Comparison of ENCODE assay signal across 21 cellular contexts in genomic region chr3:55686720-55687254, GRCh38.
A peak's percentile ranks its signal among the peaks of the same experiment; 100 is the strongest.
DNase-seq lines count a peak whose midpoint lies in the region; ATAC-seq, FAIRE-seq and TF ChIP-seq lines count a peak whose summit lies in the region.
"Had no signal": no experiment of that assay in that cellular context is flagged by ENCODE, and none has a peak within 500 bp of the region (broad histone marks: within the 10 kb centered on the region; RNA-seq: fewer than 3 reads in every experiment).

No MANE protein-coding gene starts in this region.

- no peaks in the 10 kb centered on the region for H3K9me2 ChIP-seq in GM23248 (ENCODE audit: insufficient read depth)

- POLR2A ChIA-PET in activated CD4-positive, alpha-beta memory T cell treated with anti-CD3 and anti-CD28 coated beads for 36 hours (lab: Charles Lee), result no interaction called here

- H3K4me3 Mint-ChIP-seq in activated CD4-positive, alpha-beta memory T cell treated with anti-CD3 and anti-CD28 coated beads for 36 hours, result no peak overlapping the region

- H3K27me3 Mint-ChIP-seq in activated CD4-positive, alpha-beta memory T cell treated with anti-CD3 and anti-CD28 coated beads for 36 hours, result peaks cover 2% of the 10 kb centered on the region

- peaks cover 18% of the 10 kb centered on the region for H3K4me1 ChIP-seq in GM23248 (ENCODE audit: insufficient read depth)
- H3K4me1 ChIP-seq: BE2C, foreskin keratinocyte, spleen had no signal

- H2AFZ ChIP-seq in GM23248, result no peak overlapping the region

- WGBS in GM23248 (ENCODE audit: low coverage in 1 of 2, low lambda C conversion rate in 2 of 2, missing lambda C conversion rate in 2 of 2), 2 experiments, result 10 to 11% methylated on average over 7 of the region's 7 CpGs

- intact Hi-C loops in sciatic nerve (cut with DNase I), result no loop called here
- intact Hi-C loops in activated CD4-positive, alpha-beta memory T cell treated with anti-CD3 and anti-CD28 coated beads for 36 hours (cut with micrococcal nuclease), result no loop called here

- H4K20me1 ChIP-seq in GM23248 (ENCODE audit: insufficient read depth), result no peaks in the 10 kb centered on the region

- ATAC-seq in sciatic nerve (peak; percentile 85), HG03520 (IDR thresholded peaks at IDR 0.05; ENCODE audit: unreplicated experiment) (no peak)
- ATAC-seq: activated CD4-positive, CD25-positive, alpha-beta regulatory T cell treated with anti-CD3 and anti-CD28 coated beads, Interleukin-2, amount 50 U/mL, for 24 hours; foreskin keratinocyte; left ventricle myocardium superior had no signal

- H3K79me2 ChIP-seq in GM23248 (ENCODE audit: insufficient read depth), result no peaks in the 10 kb centered on the region

- no peak for FAIRE-seq in RCC 7860 (lab: Jason Lieb, UNC)
- FAIRE-seq: colon had no signal

- peak overlapping the region; percentile 58 for H3K4me2 ChIP-seq in GM23248 (ENCODE audit: unreplicated experiment)

- H3K9me3 Mint-ChIP-seq in activated CD4-positive, alpha-beta memory T cell treated with anti-CD3 and anti-CD28 coated beads for 36 hours, result no peaks in the 10 kb centered on the region

- H3K9ac ChIP-seq in GM23248, result no peak overlapping the region

- peaks cover 7% of the 10 kb centered on the region for H3F3A ChIP-seq in GM23248 (ENCODE audit: insufficient read depth)

- in situ Hi-C loops in GM23248 (cut with MboI), result no loop called here

- DNase-seq in GM23248 (peak; percentile 86), RCC 7860 (ENCODE audit: low spot score) (peak; percentile 3), epithelial cell of esophagus (ENCODE audit: low read depth) (peak; percentile 4), sciatic nerve (ENCODE audit: low spot score) (no peak), NCI-H69 (lab: John Stamatoyannopoulos, UW) (no peak)
- DNase-seq in activated naive CD4-positive, alpha-beta T cell treated with Interleukin-2 at 50 U/mL for 16 hours, result no peak
- DNase-seq in activated CD4-positive, alpha-beta memory T cell treated with anti-CD3 and anti-CD28 coated beads for 36 hours, result no peak
- DNase-seq: BE2C, Calu3, foreskin keratinocyte, GOT3, KG1, left ventricle myocardium superior, naive B cell, NCI-H1105, Right ventricle myocardium superior, spleen had no signal

- TF ChIP-seq CTCF in epithelial cell of esophagus (IDR thresholded peaks at IDR 0.05; ENCODE audit: insufficient read depth, low read depth, low read length, missing control alignments), result no peak

- H3K4me1 Mint-ChIP-seq in activated CD4-positive, alpha-beta memory T cell treated with anti-CD3 and anti-CD28 coated beads for 36 hours (ENCODE audit: low read depth), result no peaks in the 10 kb centered on the region
- H3K4me1 Mint-ChIP-seq: naive B cell had no signal

- H3K27ac Mint-ChIP-seq in activated CD4-positive, alpha-beta memory T cell treated with anti-CD3 and anti-CD28 coated beads for 36 hours, result no peak overlapping the region
- H3K27ac Mint-ChIP-seq: naive B cell had no signal

- H3K9me3 ChIP-seq in GM23248 (ENCODE audit: low read depth), result no peaks in the 10 kb centered on the region
- H3K9me3 ChIP-seq: BE2C, spleen, thoracic aorta had no signal

- no peak overlapping the region for H3K27ac ChIP-seq in GM23248
- H3K27ac ChIP-seq: foreskin keratinocyte, spleen, thoracic aorta had no signal

- H3K4me3 ChIP-seq in GM23248, result peak overlapping the region; percentile 18; the same call in 1 of the 2 replicates
- H3K4me3 ChIP-seq in epithelial cell of esophagus (ENCODE audit: low read length), result no peak overlapping the region
- H3K4me3 ChIP-seq: spleen, thoracic aorta had no signal

- H3K27me3 ChIP-seq in GM23248 (replicated peaks; ENCODE audit: insufficient read depth), result peaks cover 37% of the 10 kb centered on the region; the same call in 1 of the 2 replicates
- H3K27me3 ChIP-seq: BE2C, foreskin keratinocyte, spleen had no signal

- no peaks in the 10 kb centered on the region for H3K36me3 Mint-ChIP-seq in activated CD4-positive, alpha-beta memory T cell treated with anti-CD3 and anti-CD28 coated beads for 36 hours
- H3K36me3 Mint-ChIP-seq: naive B cell had no signal

- H3K36me3 ChIP-seq in GM23248 (ENCODE audit: low read depth), result no peaks in the 10 kb centered on the region
- H3K36me3 ChIP-seq: BE2C, spleen, thoracic aorta had no signal

- CTCF ChIA-PET in activated CD4-positive, alpha-beta memory T cell treated with anti-CD3 and anti-CD28 coated beads for 36 hours (lab: Charles Lee), result no interaction called here

Comparison
In these comparisons a context has a peak if more than half of its experiments do, and no peak if none do; other contexts are left out.
1. DNase-seq: peak in GM23248 (single experiment), RCC 7860 (single experiment) and epithelial cell of esophagus (single experiment); none in sciatic nerve (single experiment), NCI-H69 (single experiment), activated naive CD4-positive, alpha-beta T cell treated with Interleukin-2 at 50 U/mL for 16 hours (single experiment) and activated CD4-positive, alpha-beta memory T cell treated with anti-CD3 and anti-CD28 coated beads for 36 hours (single experiment).